ENCODE assay signal across 26 cellular contexts in the genomic region with DNA sequence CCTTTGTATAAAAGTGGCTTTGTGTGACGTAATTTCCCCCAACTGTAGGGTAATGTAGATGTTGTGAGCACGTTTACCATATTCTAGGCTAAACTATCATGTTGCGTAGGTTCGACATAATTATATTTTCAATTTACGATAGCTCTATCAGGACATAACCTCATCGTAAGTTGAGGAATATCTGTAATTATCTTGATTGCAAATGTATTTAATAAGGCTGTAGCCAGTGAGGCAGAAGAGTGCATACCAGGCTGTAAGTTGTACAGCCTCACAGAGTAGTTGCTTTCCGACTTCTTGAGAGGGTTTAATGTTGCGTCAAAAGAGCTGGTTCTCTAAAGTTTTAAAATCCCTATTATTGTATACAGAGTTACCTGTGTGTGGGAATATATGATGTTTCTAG.
"Had no signal": no experiment of that assay in that cellular context is flagged by ENCODE, and none has a peak within 500 bp of the region (broad histone marks: within the 10 kb centered on the region; RNA-seq: fewer than 3 reads in every experiment).

No MANE protein-coding gene starts in this region.

- DNase-seq: colonic mucosa; cortex of kidney; dermis blood vessel endothelial cell; dorsolateral prefrontal cortex; effector CD4-positive, alpha-beta T cell; effector CD8-positive, alpha-beta T cell; effector memory CD4-positive, alpha-beta T cell; effector memory CD8-positive, alpha-beta T cell; endodermal cell; erythroblast; esophagus squamous epithelium; foreskin fibroblast; foreskin keratinocyte; foreskin melanocyte; gastrocnemius medialis; glutamatergic neuron; head of caudate nucleus; heart left ventricle; heart right ventricle had no signal

- H3K27me3 ChIP-seq: colonic mucosa, dorsolateral prefrontal cortex, esophagus muscularis mucosa, esophagus squamous epithelium, foreskin keratinocyte, gastrocnemius medialis, gastroesophageal sphincter, heart left ventricle, heart right ventricle had no signal

- H3K27ac ChIP-seq: colonic mucosa, coronary artery, dorsolateral prefrontal cortex, epithelial cell of prostate, esophagus muscularis mucosa, esophagus squamous epithelium, foreskin keratinocyte, gastrocnemius medialis, gastroesophageal sphincter, heart left ventricle, heart right ventricle had no signal

- H3K4me1 ChIP-seq: colonic mucosa, esophagus muscularis mucosa, esophagus squamous epithelium, foreskin keratinocyte, gastrocnemius medialis, gastroesophageal sphincter, heart left ventricle, heart right ventricle had no signal

- H3K36me3 ChIP-seq: colonic mucosa, esophagus muscularis mucosa, esophagus squamous epithelium, gastrocnemius medialis, gastroesophageal sphincter, heart left ventricle, heart right ventricle had no signal

- H3K9me3 ChIP-seq: colonic mucosa, esophagus muscularis mucosa, esophagus squamous epithelium, gastrocnemius medialis, gastroesophageal sphincter, heart left ventricle, heart right ventricle had no signal

- ATAC-seq: effector memory CD8-positive, alpha-beta T cell; esophagus mucosa; foreskin keratinocyte; gastrocnemius medialis; gastroesophageal sphincter; heart left ventricle; heart right ventricle had no signal

- H3K4me3 ChIP-seq: colonic mucosa, coronary artery, dorsolateral prefrontal cortex, esophagus muscularis mucosa, esophagus squamous epithelium, gastrocnemius medialis, gastroesophageal sphincter, heart left ventricle, heart right ventricle had no signal

- FAIRE-seq: colon, endothelial cell of umbilical vein had no signal
